ENCODE assay signal across 12 cellular contexts in genomic region chr9:36317766-36318165, GRCh38. TPM values are rescaled to one million over a fixed set of nuclear protein-coding genes. Genes with fewer than 3 reads are reported as not detected.
DNase-seq lines count a peak whose midpoint lies in the region; ATAC-seq and TF ChIP-seq lines count a peak whose summit lies in the region.
"Had no signal": no experiment of that assay in that cellular context is flagged by ENCODE, and none has a peak within 500 bp of the region (broad histone marks: within the 10 kb centered on the region; RNA-seq: fewer than 3 reads in every experiment).

No MANE protein-coding gene starts in this region.

- H3K9ac ChIP-seq in BLaER1 treated with 17β-estradiol and CSF1 and Interleukin-3, amounts not matched to agents 10 nM and 100 nM: no peak overlapping the region

- no peaks in the 10 kb centered on the region for H3K4me1 Mint-ChIP-seq in MCF 10A (ENCODE audit: insufficient read depth, unreplicated experiment)
- H3K4me1 Mint-ChIP-seq in activated CD8-positive, alpha-beta memory T cell treated with anti-CD3 and anti-CD28 coated beads, Interleukin-2, amount 10 ng/mL, durations not matched to agents 7 days and 5 days: peaks cover 7% of the 10 kb centered on the region
- H3K4me1 Mint-ChIP-seq in effector memory CD8-positive, alpha-beta T cell (ENCODE audit: low read depth in 2 of 2): no peaks in the 10 kb centered on the region
- no peaks in the 10 kb centered on the region for H3K4me1 Mint-ChIP-seq in activated CD4-positive, alpha-beta T cell treated with anti-CD3 and anti-CD28 coated beads, Interleukin-2, amount 10 ng/mL, durations not matched to agents 7 days and 5 days

- H3K27ac ChIP-seq in BLaER1 treated with 17β-estradiol and CSF1 and Interleukin-3, amounts not matched to agents 10 nM and 100 nM: peak overlapping the region in 1 of 11 experiments; percentile 33; a peak in 1 of 22 replicates
- no peak overlapping the region for H3K27ac ChIP-seq in left lung

- POLR2A ChIA-PET in MCF 10A (lab: Yijun Ruan, JAX): no interaction called here
- POLR2A ChIA-PET in activated CD4-positive, alpha-beta T cell treated with anti-CD3 and anti-CD28 coated beads, Interleukin-2, amount 10 ng/mL, durations not matched to agents 7 days and 5 days (lab: Charles Lee): interaction anchor here (0.6 kb wide), 1 partner anchor 164 kb away, joined by 3 read pairs; no protein-coding TSS in a partner anchor

- TF ChIP-seq CTCF in MCF 10A (IDR thresholded peaks at IDR 0.05; ENCODE audit: unreplicated experiment): no peak
- TF ChIP-seq CTCF in left lung (IDR thresholded peaks at IDR 0.05): no peak

- H3K4me3 Mint-ChIP-seq in MCF 10A (ENCODE audit: unreplicated experiment): no peak overlapping the region
- H3K4me3 Mint-ChIP-seq in activated CD8-positive, alpha-beta memory T cell treated with anti-CD3 and anti-CD28 coated beads, Interleukin-2, amount 10 ng/mL, durations not matched to agents 7 days and 5 days: no peak overlapping the region
- no peak overlapping the region for H3K4me3 Mint-ChIP-seq in effector memory CD8-positive, alpha-beta T cell
- H3K4me3 Mint-ChIP-seq in activated CD4-positive, alpha-beta T cell treated with anti-CD3 and anti-CD28 coated beads, Interleukin-2, amount 10 ng/mL, durations not matched to agents 7 days and 5 days: no peak overlapping the region

- CTCF ChIA-PET in MCF 10A (lab: Yijun Ruan, JAX): interaction anchor here (0.6 to 4.5 kb wide), 2 partner anchors 12 to 134 kb away, joined by 4 to 45 read pairs; no protein-coding TSS in a partner anchor
- CTCF ChIA-PET in activated CD8-positive, alpha-beta memory T cell treated with anti-CD3 and anti-CD28 coated beads, Interleukin-2, amount 10 ng/mL, durations not matched to agents 7 days and 5 days (lab: Charles Lee): interaction anchor here (3.7 kb wide), 1 partner anchor 11 kb away, joined by 15 read pairs; no protein-coding TSS in a partner anchor
- CTCF ChIA-PET in activated CD4-positive, alpha-beta T cell treated with anti-CD3 and anti-CD28 coated beads, Interleukin-2, amount 10 ng/mL, durations not matched to agents 7 days and 5 days (lab: Charles Lee): interaction anchor here (1.0 to 1.3 kb wide), 4 partner anchors 11 to 150 kb away, joined by 4 to 5 read pairs (median 4); no protein-coding TSS in a partner anchor

- intact Hi-C loops in MCF 10A (cut with micrococcal nuclease): no loop called here
- intact Hi-C loops in left lung (cut with DNase I): no loop called here

- DNase-seq in M059J (ENCODE audit: low read depth) (peak; percentile 49), MCF 10A (ENCODE audit: unreplicated experiment) (peak; percentile 62), left lung (peak in 1 of 2 donors; percentile 41)
- DNase-seq in activated CD8-positive, alpha-beta memory T cell treated with anti-CD3 and anti-CD28 coated beads, Interleukin-2, amount 10 ng/mL, durations not matched to agents 7 days and 5 days: no peak
- no peak for DNase-seq in effector memory CD8-positive, alpha-beta T cell
- no peak for DNase-seq in activated CD4-positive, alpha-beta T cell treated with anti-CD3 and anti-CD28 coated beads, Interleukin-2, amount 10 ng/mL, durations not matched to agents 7 days and 5 days
- DNase-seq: AML-193, foreskin fibroblast, MM.1S, SHP77 had no signal

- H3K9me3 ChIP-seq in BLaER1 treated with 17β-estradiol and CSF1 and Interleukin-3, amounts not matched to agents 10 nM and 100 nM (replicated peaks in 1 of 11): peaks cover 0 to 18% (median 10%) of the 10 kb centered on the region in 11 experiments; a peak in 11 of 22 replicates
- H3K9me3 ChIP-seq in left lung: no peaks in the 10 kb centered on the region

- no TSS peak for BruUV-seq in MCF 10A (replicated peaks; lab: Mats Ljungman, UMichigan)

- H3K9me3 Mint-ChIP-seq in MCF 10A (ENCODE audit: unreplicated experiment): no peaks in the 10 kb centered on the region
- no peaks in the 10 kb centered on the region for H3K9me3 Mint-ChIP-seq in activated CD8-positive, alpha-beta memory T cell treated with anti-CD3 and anti-CD28 coated beads, Interleukin-2, amount 10 ng/mL, durations not matched to agents 7 days and 5 days (ENCODE audit: low read depth)
- no peaks in the 10 kb centered on the region for H3K9me3 Mint-ChIP-seq in effector memory CD8-positive, alpha-beta T cell
- H3K9me3 Mint-ChIP-seq in activated CD4-positive, alpha-beta T cell treated with anti-CD3 and anti-CD28 coated beads, Interleukin-2, amount 10 ng/mL, durations not matched to agents 7 days and 5 days: peaks cover 3% of the 10 kb centered on the region

- ATAC-seq in left lung: peak; percentile 8
- no peak for ATAC-seq in activated CD8-positive, alpha-beta memory T cell treated with anti-CD3 and anti-CD28 coated beads, Interleukin-2, amount 10 ng/mL, durations not matched to agents 7 days and 5 days
- ATAC-seq in effector memory CD8-positive, alpha-beta T cell (replicated peaks): no peak
- no peak for ATAC-seq in HG03565 (IDR thresholded peaks at IDR 0.05; ENCODE audit: unreplicated experiment)

- H3K27ac Mint-ChIP-seq in MCF 10A (ENCODE audit: low read depth, unreplicated experiment): no peak overlapping the region
- H3K27ac Mint-ChIP-seq in activated CD8-positive, alpha-beta memory T cell treated with anti-CD3 and anti-CD28 coated beads, Interleukin-2, amount 10 ng/mL, durations not matched to agents 7 days and 5 days: no peak overlapping the region
- no peak overlapping the region for H3K27ac Mint-ChIP-seq in effector memory CD8-positive, alpha-beta T cell
- no peak overlapping the region for H3K27ac Mint-ChIP-seq in activated CD4-positive, alpha-beta T cell treated with anti-CD3 and anti-CD28 coated beads, Interleukin-2, amount 10 ng/mL, durations not matched to agents 7 days and 5 days

- H3K4me3 ChIP-seq in BLaER1 treated with 17β-estradiol and CSF1 and Interleukin-3, amounts not matched to agents 10 nM and 100 nM: no peak overlapping the region
- no peak overlapping the region for H3K4me3 ChIP-seq in left lung

- peaks cover 12% of the 10 kb centered on the region for H3K36me3 Mint-ChIP-seq in MCF 10A (ENCODE audit: insufficient read depth, unreplicated experiment)
- H3K36me3 Mint-ChIP-seq in activated CD8-positive, alpha-beta memory T cell treated with anti-CD3 and anti-CD28 coated beads, Interleukin-2, amount 10 ng/mL, durations not matched to agents 7 days and 5 days: no peaks in the 10 kb centered on the region
- no peaks in the 10 kb centered on the region for H3K36me3 Mint-ChIP-seq in effector memory CD8-positive, alpha-beta T cell (ENCODE audit: insufficient read depth)
- H3K36me3 Mint-ChIP-seq in activated CD4-positive, alpha-beta T cell treated with anti-CD3 and anti-CD28 coated beads, Interleukin-2, amount 10 ng/mL, durations not matched to agents 7 days and 5 days (ENCODE audit: low read depth): no peaks in the 10 kb centered on the region

- H3K27me3 Mint-ChIP-seq in MCF 10A (ENCODE audit: insufficient read depth, unreplicated experiment): no peaks in the 10 kb centered on the region
- H3K27me3 Mint-ChIP-seq in activated CD8-positive, alpha-beta memory T cell treated with anti-CD3 and anti-CD28 coated beads, Interleukin-2, amount 10 ng/mL, durations not matched to agents 7 days and 5 days: peaks cover 3% of the 10 kb centered on the region
- peaks cover 8 to 19% of the 10 kb centered on the region in 2 donors for H3K27me3 Mint-ChIP-seq in effector memory CD8-positive, alpha-beta T cell
- peaks cover 4% of the 10 kb centered on the region for H3K27me3 Mint-ChIP-seq in activated CD4-positive, alpha-beta T cell treated with anti-CD3 and anti-CD28 coated beads, Interleukin-2, amount 10 ng/mL, durations not matched to agents 7 days and 5 days

- no peaks in the 10 kb centered on the region for H3K36me3 ChIP-seq in BLaER1 treated with 17β-estradiol and CSF1 and Interleukin-3, amounts not matched to agents 10 nM and 100 nM
- H3K36me3 ChIP-seq in left lung: no peaks in the 10 kb centered on the region

- peaks cover 0 to 45% (median 33%) of the 10 kb centered on the region in 10 experiments; a peak in 17 of 20 replicates for H3K4me1 ChIP-seq in BLaER1 treated with 17β-estradiol and CSF1 and Interleukin-3, amounts not matched to agents 10 nM and 100 nM
- peaks cover 0 to 6% of the 10 kb centered on the region in 2 donors for H3K4me1 ChIP-seq in left lung

- H4K20me1 ChIP-seq in BLaER1 treated with 17β-estradiol and CSF1 and Interleukin-3, amounts not matched to agents 10 nM and 100 nM: no peaks in the 10 kb centered on the region

- H3K27me3 ChIP-seq in BLaER1 treated with 17β-estradiol and CSF1 and Interleukin-3, amounts not matched to agents 10 nM and 100 nM: no peaks in the 10 kb centered on the region
- H3K27me3 ChIP-seq in left lung: no peaks in the 10 kb centered on the region

- peak overlapping the region in 8 of 11 experiments; percentile 12 to 52 (median 32); a peak in 12 of 22 replicates for H3K4me2 ChIP-seq in BLaER1 treated with 17β-estradiol and CSF1 and Interleukin-3, amounts not matched to agents 10 nM and 100 nM

RNA-seq across cellular contexts. Expression of gene GNE, which starts 59.5 kb away (rescaled TPM):
- 38.0 and 50.0 TPM in 2 replicates for total RNA-seq in M059J (2014; rRNA removed; shearing (Covaris generic))
- total RNA-seq in MCF 10A (2022) (14.9 and 17.4 TPM in 2 replicates), left lung (10 to 100 TPM; 15.7 to 17.3 TPM)
- 10 to 100 TPM; 17.3 to 19.6 TPM for total RNA-seq in activated CD8-positive, alpha-beta memory T cell treated with anti-CD3 and anti-CD28 coated beads, Interleukin-2, amount 10 ng/mL, durations not matched to agents 7 days and 5 days
- total RNA-seq in activated CD4-positive, alpha-beta T cell treated with anti-CD3 and anti-CD28 coated beads, Interleukin-2, amount 10 ng/mL, durations not matched to agents 7 days and 5 days: 10 to 100 TPM; 14.8 to 15.8 TPM

Comparison
In these comparisons a context has a peak if more than half of its experiments do, and no peak if none do; other contexts are left out.
1. DNase-seq: peak in M059J (single experiment) and MCF 10A (single experiment); none in activated CD8-positive, alpha-beta memory T cell treated with anti-CD3 and anti-CD28 coated beads, Interleukin-2, amount 10 ng/mL, durations not matched to agents 7 days and 5 days (single experiment), effector memory CD8-positive, alpha-beta T cell (0 of 3) and activated CD4-positive, alpha-beta T cell treated with anti-CD3 and anti-CD28 coated beads, Interleukin-2, amount 10 ng/mL, durations not matched to agents 7 days and 5 days (single experiment).